Comparison of ENCODE assay signal across 21 cellular contexts in the genomic region with DNA sequence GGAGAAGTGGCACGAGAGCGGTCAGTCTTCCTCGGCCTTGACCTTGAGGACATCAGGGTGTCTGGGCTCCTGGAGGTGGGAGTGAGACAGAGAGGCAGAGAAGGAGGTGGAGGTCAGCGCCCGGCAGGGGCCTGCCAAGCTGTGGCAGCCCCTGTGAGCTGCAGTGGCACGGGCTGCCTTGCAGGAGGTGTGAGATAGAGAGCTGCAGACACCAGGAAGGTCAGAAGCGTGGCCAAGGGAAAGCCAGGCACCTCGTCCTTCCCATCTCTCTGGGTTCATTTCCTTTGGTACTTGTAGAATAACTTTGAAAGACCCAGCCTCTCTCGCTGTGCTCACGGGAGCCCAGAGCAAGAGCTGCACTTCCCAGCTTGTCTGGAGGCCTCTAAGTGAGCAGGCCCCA.
"Had no signal": no experiment of that assay in that cellular context is flagged by ENCODE, and none has a peak within 500 bp of the region (broad histone marks: within the 10 kb centered on the region; RNA-seq: fewer than 3 reads in every experiment).

No MANE protein-coding gene starts in this region.

- H3K4me1 ChIP-seq: Peyer's patch had no signal

- H3K27me3 ChIP-seq: Peyer's patch had no signal

- H3K4me2 ChIP-seq: KMS-11 had no signal

- H3K27ac ChIP-seq: KMS-11, Peyer's patch, RWPE1, SK-N-MC had no signal

- H3K36me3 ChIP-seq: Peyer's patch had no signal

- H3K4me3 ChIP-seq: Peyer's patch, SK-N-MC had no signal

- DNase-seq: activated CD4-positive, alpha-beta memory T cell treated with anti-CD3 and anti-CD28 coated beads for 36 hours; activated CD4-positive, alpha-beta T cell treated with anti-CD3 and anti-CD28 coated beads, Interleukin-2, amount 10 ng/mL, durations not matched to agents 7 days and 5 days; activated CD4-positive, CD25-positive, alpha-beta regulatory T cell; activated CD8-positive, alpha-beta memory T cell treated with anti-CD3 and anti-CD28 coated beads for 24 hours; activated gamma-delta T cell; activated naive CD4-positive, alpha-beta T cell treated with anti-CD3 and anti-CD28 coated beads for 36 hours; activated T-cell treated with anti-CD3 and anti-CD28 coated beads, Interleukin-2, amount 50 U/mL, for 4 hours; amygdala; NCI-H1092; NCI-H1694; NCI-H2029; NCI-H2107; NCI-H69; NK-92 treated with Interleukin-12 subunit alpha and Interleukin-12 subunit beta, amount 100 ng/mL, for 24 hours; Peyer's patch; T-cell; T-helper 2 cell; T1000 had no signal

- H3K9ac ChIP-seq: KMS-11 had no signal

- ATAC-seq: activated T-cell treated with anti-CD3 and anti-CD28 coated beads, Interleukin-2, amount 50 U/mL, for 4 hours; T-cell had no signal

- H3K9me3 ChIP-seq: Peyer's patch had no signal
